In the genomic region with DNA sequence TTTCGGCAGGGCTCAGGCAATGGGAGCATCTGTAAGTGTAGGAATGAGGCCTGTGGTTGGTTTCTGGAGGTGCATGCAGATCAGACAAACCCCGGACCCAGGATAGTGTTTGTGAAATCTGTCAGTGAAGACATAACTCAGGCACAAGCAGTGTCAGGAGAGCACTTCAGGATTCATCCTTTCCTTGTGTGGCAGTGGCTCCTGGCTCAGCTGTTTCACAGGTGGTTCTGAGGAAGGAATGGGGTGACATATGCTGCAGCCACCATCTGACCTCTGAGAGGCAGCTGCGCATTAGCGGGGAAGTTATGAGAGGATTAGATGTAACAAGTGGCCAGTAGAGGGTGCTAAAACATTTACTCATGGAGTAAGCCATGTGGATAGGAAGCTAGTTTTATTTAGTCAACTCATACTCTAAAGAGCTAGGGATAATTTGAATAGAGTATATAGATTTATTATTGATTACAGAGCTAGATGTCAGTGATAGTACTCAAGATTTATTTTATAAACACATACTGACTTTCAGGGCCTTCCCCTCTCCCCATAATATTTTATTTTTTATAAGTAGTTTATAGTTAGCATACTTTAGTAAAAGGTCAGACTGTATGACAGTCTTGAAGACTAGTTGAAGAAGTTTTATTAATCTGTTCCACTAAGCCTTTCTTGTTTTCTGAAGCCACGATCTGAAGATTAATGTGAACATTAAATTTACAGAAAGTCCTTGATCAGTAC, we compare ENCODE assay signal across 8 cellular contexts. TPM values are rescaled to one million over a fixed set of nuclear protein-coding genes. Genes with fewer than 3 reads are reported as not detected.
DNase-seq lines count a peak whose midpoint lies in the region; ATAC-seq and TF ChIP-seq lines count a peak whose summit lies in the region.

No MANE protein-coding gene starts in this region.

- TF ChIP-seq EP300 in esophagus muscularis mucosa (IDR thresholded peaks at IDR 0.05), result no peak

- TF ChIP-seq CTCF in esophagus muscularis mucosa (IDR thresholded peaks at IDR 0.05), result peak; percentile 55 to 74 (median 62)

- no peaks in the 10 kb centered on the region for H3K9me3 ChIP-seq in esophagus muscularis mucosa
- H3K9me3 ChIP-seq in aorta (ENCODE audit: control insufficient read depth, low read length), result no peaks in the 10 kb centered on the region

- POLR2A ChIA-PET in activated CD4-positive, alpha-beta memory T cell treated with anti-CD3 and anti-CD28 coated beads, Interleukin-2, amount 10 ng/mL, durations not matched to agents 7 days and 5 days (lab: Charles Lee), result interaction anchor here (0.7 to 2.1 kb wide), 4 partner anchors 20 to 590 kb away, joined by 3 to 16 read pairs (median 4); a partner anchor contains a TSS

- H3K27ac ChIP-seq in esophagus muscularis mucosa (replicated peaks in 1 of 4), result peak overlapping the region in 3 of 4 donors; percentile 16 to 40 (median 36)
- H3K27ac ChIP-seq in aorta (ENCODE audit: low read depth in 1 of 2, low read length in 2 of 2), result no peak overlapping the region

- H3K4me1 Mint-ChIP-seq in activated CD4-positive, alpha-beta memory T cell treated with anti-CD3 and anti-CD28 coated beads, Interleukin-2, amount 10 ng/mL, durations not matched to agents 7 days and 5 days, result peaks cover 2% of the 10 kb centered on the region
- H3K4me1 Mint-ChIP-seq in naive B cell, result peaks cover 2 to 9% (median 8%) of the 10 kb centered on the region in 3 donors

- CTCF ChIA-PET in activated CD4-positive, alpha-beta memory T cell treated with anti-CD3 and anti-CD28 coated beads, Interleukin-2, amount 10 ng/mL, durations not matched to agents 7 days and 5 days (lab: Charles Lee), result interaction anchor here (0.5 to 3.1 kb wide), 31 partner anchors 10 to 701 kb away, joined by 3 to 40 read pairs (median 4); a partner anchor contains a TSS

- ATAC-seq in GM21390 (IDR thresholded peaks at IDR 0.05; ENCODE audit: unreplicated experiment) (peak; percentile 96), HG03575 (IDR thresholded peaks at IDR 0.05; ENCODE audit: extremely low read depth, insufficient number of reproducible peaks, low FRiP score, unreplicated experiment) (peak; percentile 83), naive B cell (ENCODE audit: low read depth in 2 of 2) (peak; percentile 82 to 88), aorta (ENCODE audit: low FRiP score) (peak; percentile 86)

- H3K27me3 Mint-ChIP-seq in activated CD4-positive, alpha-beta memory T cell treated with anti-CD3 and anti-CD28 coated beads, Interleukin-2, amount 10 ng/mL, durations not matched to agents 7 days and 5 days, result no peaks in the 10 kb centered on the region
- no peaks in the 10 kb centered on the region for H3K27me3 Mint-ChIP-seq in naive B cell

- no peak overlapping the region for H3K4me3 ChIP-seq in esophagus muscularis mucosa
- no peak overlapping the region for H3K4me3 ChIP-seq in aorta (ENCODE audit: low read length in 2 of 2)

- DNase-seq in Daoy (ENCODE audit: low read depth) (peak; percentile 51), NCI-H524 treated with DMSO at 0.1 percent for 48 hours (lab: John Stamatoyannopoulos, UW) (peak; percentile 99), esophagus muscularis mucosa (ENCODE audit: extremely low spot score) (no peak), naive B cell (peak; percentile 31), aorta (no peak)
- DNase-seq in activated CD4-positive, alpha-beta memory T cell treated with anti-CD3 and anti-CD28 coated beads, Interleukin-2, amount 10 ng/mL, durations not matched to agents 7 days and 5 days, result peak; percentile 31

- H3K27ac Mint-ChIP-seq in activated CD4-positive, alpha-beta memory T cell treated with anti-CD3 and anti-CD28 coated beads, Interleukin-2, amount 10 ng/mL, durations not matched to agents 7 days and 5 days, result no peak overlapping the region
- peak overlapping the region in 4 of 6 donors; percentile 65 to 83 (median 76) for H3K27ac Mint-ChIP-seq in naive B cell

- H3K36me3 Mint-ChIP-seq in activated CD4-positive, alpha-beta memory T cell treated with anti-CD3 and anti-CD28 coated beads, Interleukin-2, amount 10 ng/mL, durations not matched to agents 7 days and 5 days (ENCODE audit: low read depth), result peaks cover 68% of the 10 kb centered on the region
- H3K36me3 Mint-ChIP-seq in naive B cell, result peaks cover 0 to 18% of the 10 kb centered on the region in 2 donors

- H3K4me1 ChIP-seq in esophagus muscularis mucosa (peaks cover 26 to 37% (median 30%) of the 10 kb centered on the region in 4 donors), aorta (ENCODE audit: control insufficient read depth in 1 of 2, insufficient read depth in 2 of 2, low read length in 2 of 2) (peaks cover 4 to 6% of the 10 kb centered on the region in 2 donors)

- no peaks in the 10 kb centered on the region for H3K9me3 Mint-ChIP-seq in activated CD4-positive, alpha-beta memory T cell treated with anti-CD3 and anti-CD28 coated beads, Interleukin-2, amount 10 ng/mL, durations not matched to agents 7 days and 5 days
- no peaks in the 10 kb centered on the region for H3K9me3 Mint-ChIP-seq in naive B cell

- intact Hi-C loops in esophagus muscularis mucosa (cut with DNase I), result loop anchor here (10.0 kb wide), 1 partner anchor 1143 kb away; no protein-coding TSS in a partner anchor
- intact Hi-C loops in aorta (cut with DNase I), result loop anchor here (5.0 to 10.0 kb wide), 3 partner anchors 51 to 703 kb away; no protein-coding TSS in a partner anchor

- TF ChIP-seq POLR2A in esophagus muscularis mucosa (IDR thresholded peaks at IDR 0.05; ENCODE audit: low read depth), result no peak

- peaks cover 7 to 40% (median 20%) of the 10 kb centered on the region in 4 donors for H3K36me3 ChIP-seq in esophagus muscularis mucosa
- no peaks in the 10 kb centered on the region for H3K36me3 ChIP-seq in aorta (ENCODE audit: control insufficient read depth in 1 of 2, insufficient read depth in 2 of 2, low read length in 1 of 2)

- WGBS in esophagus muscularis mucosa, result 40% methylated on average over 5 of the region's 5 CpGs
- 41 to 42% methylated on average over 5 of the region's 5 CpGs for WGBS in aorta, 2 donors

- no peaks in the 10 kb centered on the region for H3K27me3 ChIP-seq in esophagus muscularis mucosa
- H3K27me3 ChIP-seq in aorta (ENCODE audit: control insufficient read depth in 1 of 2, insufficient read depth in 2 of 2, low read length in 1 of 2), result no peaks in the 10 kb centered on the region

- no peak overlapping the region for H3K4me3 Mint-ChIP-seq in activated CD4-positive, alpha-beta memory T cell treated with anti-CD3 and anti-CD28 coated beads, Interleukin-2, amount 10 ng/mL, durations not matched to agents 7 days and 5 days
- H3K4me3 Mint-ChIP-seq in naive B cell, result no peak overlapping the region

RNA-seq across cellular contexts. Expression of a gene that starts 28.4 kb away (rescaled TPM):
- total RNA-seq in Daoy (2014; rRNA removed; shearing (Covaris generic)), result 16.1 and 17.2 TPM in 2 replicates
- 100 to 1,000 TPM in 1 of 2 experiments, 10 to 100 TPM in 1; 96.4 to 110 TPM for total RNA-seq in activated CD4-positive, alpha-beta memory T cell treated with anti-CD3 and anti-CD28 coated beads, Interleukin-2, amount 10 ng/mL, durations not matched to agents 7 days and 5 days
- total RNA-seq in esophagus muscularis mucosa (10 to 100 TPM; 49.0 to 90.1 (median 70.3) TPM), aorta (10 to 100 TPM; 53.6 to 69.4 TPM)
- polyA plus RNA-seq in naive B cell (ENCODE audit: low read depth in 6 of 6) (10 to 100 TPM; 41.8 to 60.7 (median 45.8) TPM), aorta (10 to 100 TPM; 13.9 to 20.4 TPM)

Comparison
In these comparisons a context has a peak if more than half of its experiments do, and no peak if none do; other contexts are left out.
1. DNase-seq: peak in Daoy (single experiment), NCI-H524 treated with DMSO at 0.1 percent for 48 hours (single experiment), activated CD4-positive, alpha-beta memory T cell treated with anti-CD3 and anti-CD28 coated beads, Interleukin-2, amount 10 ng/mL, durations not matched to agents 7 days and 5 days (single experiment) and naive B cell (single experiment); none in esophagus muscularis mucosa (single experiment) and aorta (0 of 2).
2. H3K27ac ChIP-seq: peak in esophagus muscularis mucosa (3 of 4); none in aorta (0 of 2).
3. Peak in every context shown above with its lines, with median percentiles within 50 percentile points of each other: ATAC-seq.